In genomic region chr10:70348228-70348850, GRCh38 we compare ENCODE assay signal across 8 cellular contexts. TPM values are rescaled to one million over a fixed set of nuclear protein-coding genes. Genes with fewer than 3 reads are reported as not detected.
DNase-seq lines count a peak whose midpoint lies in the region; ATAC-seq and TF ChIP-seq lines count a peak whose summit lies in the region.

No MANE protein-coding gene starts in this region.

- H3K27me3 ChIP-seq in HL-60 (ENCODE audit: insufficient read depth, poor library complexity, severe bottlenecking) (no peaks in the 10 kb centered on the region), spleen (replicated peaks in 1 of 7) (no peaks in the 10 kb centered on the region)

- 62 to 68% (median 67%) methylated on average over 6 of the region's 6 CpGs for WGBS in spleen, 5 donors

- intact Hi-C loops in head of caudate nucleus (cut with DNase I) (no loop called here), spleen (cut with DNase I; ENCODE audit: low total_unique reads) (no loop called here)

- H3K27ac ChIP-seq in HL-60 (replicated peaks) = no peak overlapping the region
- H3K27ac ChIP-seq in spleen = no peak overlapping the region

- H3K4me1 ChIP-seq in spleen = peaks cover 0 to 27% (median 10%) of the 10 kb centered on the region in 6 donors

- TF ChIP-seq POLR2A in spleen (IDR thresholded peaks at IDR 0.05) = no peak

- ATAC-seq in GM21447 (IDR thresholded peaks at IDR 0.05; ENCODE audit: unreplicated experiment) = no peak
- no peak for ATAC-seq in HG03442 (IDR thresholded peaks at IDR 0.05; ENCODE audit: unreplicated experiment)
- no peak for ATAC-seq in GM18861 (IDR thresholded peaks at IDR 0.05; ENCODE audit: unreplicated experiment)

- no peaks in the 10 kb centered on the region for H3K9me3 ChIP-seq in spleen

- DNase-seq in ELF-1 (ENCODE audit: low read depth, low spot score) = peak; percentile 68
- peak in 1 of 2 experiments; percentile 47 for DNase-seq in HL-60 (ENCODE audit: low read depth in 1 of 2, low spot score in 1 of 2)
- DNase-seq in head of caudate nucleus = peak in 22 of 42 donors; percentile 21 to 66 (median 47)
- DNase-seq in spleen = peak; percentile 38

- peak; percentile 63 for TF ChIP-seq CTCF in HL-60 (IDR thresholded peaks at IDR 0.05; ENCODE audit: insufficient read depth, low read length)
- TF ChIP-seq CTCF in WI38 (IDR thresholded peaks at IDR 0.05; ENCODE audit: low read depth, low read length) = peak; percentile 33
- peak in 10 of 11 experiments; percentile 12 to 67 (median 50) for TF ChIP-seq CTCF in spleen (IDR thresholded peaks at IDR 0.05 in 8 of 11, conservative IDR thresholded peaks at IDR 0.05 in 3 of 11)

- H3K4me3 ChIP-seq in HL-60 (replicated peaks; ENCODE audit: insufficient read depth, low read length) = no peak overlapping the region
- H3K4me3 ChIP-seq in WI38 (ENCODE audit: low read depth, low read length) = no peak overlapping the region
- H3K4me3 ChIP-seq in spleen = no peak overlapping the region

- no peaks in the 10 kb centered on the region for H3K36me3 ChIP-seq in spleen

RNA-seq across cellular contexts. Expression of gene LRRC20, which starts 34.1 kb away (rescaled TPM):
- 1 to 10 TPM; 2.4 to 4.9 (median 3.9) TPM for total RNA-seq in spleen
- 1 to 10 TPM; 1.6 to 3.6 (median 2.9) TPM for polyA plus RNA-seq in spleen

RNA-seq across cellular contexts. Expression of gene EIF4EBP2, which starts 55.6 kb away (rescaled TPM):
- total RNA-seq in spleen = 10 to 100 TPM; 44.7 to 82.5 (median 71.3) TPM
- 10 to 100 TPM; 12.5 to 22.8 (median 15.7) TPM for polyA plus RNA-seq in spleen
